Comparison of ENCODE assay signal across 31 cellular contexts in genomic region chr4:171142045-171142444, GRCh38.
"Had no signal": no experiment of that assay in that cellular context is flagged by ENCODE, and none has a peak within 500 bp of the region (broad histone marks: within the 10 kb centered on the region; RNA-seq: fewer than 3 reads in every experiment).

No MANE protein-coding gene starts in this region.

- ATAC-seq: activated CD4-positive, CD25-positive, alpha-beta regulatory T cell treated with anti-CD3 and anti-CD28 coated beads, Interleukin-2, amount 50 U/mL, for 24 hours; activated CD8-positive, alpha-beta T cell treated with anti-CD3 and anti-CD28 coated beads for 36 hours; activated T-cell treated with anti-CD3 and anti-CD28 coated beads, Interleukin-2, amount 50 U/mL, for 4 hours; activated T-helper 17 cell treated with anti-CD3 and anti-CD28 coated beads, Interleukin-2, amount 50 U/mL, for 72 hours; foreskin keratinocyte; gastrocnemius medialis; WTC11 had no signal

- H3K27me3 ChIP-seq: breast epithelium, cardiac muscle cell, dorsolateral prefrontal cortex, esophagus muscularis mucosa, foreskin keratinocyte, gastrocnemius medialis had no signal

- H3K4me3 Mint-ChIP-seq: activated CD8-positive, alpha-beta T cell treated with anti-CD3 and anti-CD28 coated beads for 36 hours; activated naive CD8-positive, alpha-beta T cell; activated T-cell treated with anti-CD3 and anti-CD28 coated beads, Interleukin-2, amount 50 U/mL, for 4 hours; activated T-helper 17 cell treated with anti-CD3 and anti-CD28 coated beads, Interleukin-2, amount 50 U/mL, for 72 hours; brain; dendritic cell treated with granulocyte-macrophage colony-stimulating factor and Interleukin-4, amounts not matched to agents 40 ng/mL and 50 ng/mL, for 4 days; WTC11 had no signal

- H3K4me1 ChIP-seq: breast epithelium, esophagus muscularis mucosa, foreskin keratinocyte, gastrocnemius medialis had no signal

- DNase-seq: activated CD4-positive, alpha-beta T cell treated with anti-CD3 and anti-CD28 coated beads for 48 hours; activated CD4-positive, alpha-beta T cell treated with anti-CD3 and anti-CD28 coated beads, Interleukin-2, amount 50 U/mL, for 1 hour; activated CD4-positive, alpha-beta T cell treated with anti-CD3 and anti-CD28 coated beads, Interleukin-2, amount 50 U/mL, for 48 hours; activated CD8-positive, alpha-beta memory T cell treated with anti-CD3 and anti-CD28 coated beads for 24 hours; activated CD8-positive, alpha-beta T cell treated with anti-CD3 and anti-CD28 coated beads for 36 hours; activated effector memory CD4-positive, alpha-beta T cell treated with Interleukin-2 at 50 U/mL for 16 hours; activated gamma-delta T cell treated with Interleukin-2 at 50 U/mL for 16 hours; activated naive CD4-positive, alpha-beta T cell treated with anti-CD3 and anti-CD28 coated beads, Interleukin-2, amount 50 U/mL, for 16 hours; activated naive CD4-positive, alpha-beta T cell treated with Interleukin-2 at 50 U/mL for 16 hours; activated T-cell treated with anti-CD3 and anti-CD28 coated beads, Interleukin-2, amount 50 U/mL, for 4 hours; amniotic stem cell; anterior cingulate cortex; central memory CD4-positive, alpha-beta T cell; dorsolateral prefrontal cortex; effector memory CD4-positive, alpha-beta T cell; erythroblast; foreskin keratinocyte; gastrocnemius medialis; glutamatergic neuron; T-helper 2 cell had no signal

- H3K4me3 ChIP-seq: breast epithelium, cardiac muscle cell, coronary artery, dorsolateral prefrontal cortex, esophagus muscularis mucosa, gastrocnemius medialis had no signal

- H3K9me3 Mint-ChIP-seq: brain had no signal

- H3K27ac ChIP-seq: breast epithelium, cardiac muscle cell, coronary artery, esophagus muscularis mucosa, foreskin keratinocyte, gastrocnemius medialis, VCaP had no signal

- H3K27ac Mint-ChIP-seq: activated CD8-positive, alpha-beta T cell treated with anti-CD3 and anti-CD28 coated beads for 36 hours; activated naive CD8-positive, alpha-beta T cell; activated T-helper 17 cell treated with anti-CD3 and anti-CD28 coated beads, Interleukin-2, amount 50 U/mL, for 72 hours; brain; dendritic cell treated with granulocyte-macrophage colony-stimulating factor and Interleukin-4, amounts not matched to agents 40 ng/mL and 50 ng/mL, for 4 days; WTC11 had no signal

- H3K27me3 Mint-ChIP-seq: activated CD8-positive, alpha-beta T cell treated with anti-CD3 and anti-CD28 coated beads for 36 hours; activated naive CD8-positive, alpha-beta T cell; activated T-helper 17 cell treated with anti-CD3 and anti-CD28 coated beads, Interleukin-2, amount 50 U/mL, for 72 hours; brain; dendritic cell treated with granulocyte-macrophage colony-stimulating factor and Interleukin-4, amounts not matched to agents 40 ng/mL and 50 ng/mL, for 4 days had no signal

- H3K4me1 Mint-ChIP-seq: activated T-helper 17 cell treated with anti-CD3 and anti-CD28 coated beads, Interleukin-2, amount 50 U/mL, for 72 hours; brain had no signal

- H3K9me3 ChIP-seq: breast epithelium, esophagus muscularis mucosa, gastrocnemius medialis had no signal

- H3K36me3 ChIP-seq: breast epithelium, cardiac muscle cell, esophagus muscularis mucosa, gastrocnemius medialis had no signal

- H3K36me3 Mint-ChIP-seq: activated naive CD8-positive, alpha-beta T cell; brain; WTC11 had no signal
